Comparison of ENCODE assay signal across 7 cellular contexts in the genomic region with DNA sequence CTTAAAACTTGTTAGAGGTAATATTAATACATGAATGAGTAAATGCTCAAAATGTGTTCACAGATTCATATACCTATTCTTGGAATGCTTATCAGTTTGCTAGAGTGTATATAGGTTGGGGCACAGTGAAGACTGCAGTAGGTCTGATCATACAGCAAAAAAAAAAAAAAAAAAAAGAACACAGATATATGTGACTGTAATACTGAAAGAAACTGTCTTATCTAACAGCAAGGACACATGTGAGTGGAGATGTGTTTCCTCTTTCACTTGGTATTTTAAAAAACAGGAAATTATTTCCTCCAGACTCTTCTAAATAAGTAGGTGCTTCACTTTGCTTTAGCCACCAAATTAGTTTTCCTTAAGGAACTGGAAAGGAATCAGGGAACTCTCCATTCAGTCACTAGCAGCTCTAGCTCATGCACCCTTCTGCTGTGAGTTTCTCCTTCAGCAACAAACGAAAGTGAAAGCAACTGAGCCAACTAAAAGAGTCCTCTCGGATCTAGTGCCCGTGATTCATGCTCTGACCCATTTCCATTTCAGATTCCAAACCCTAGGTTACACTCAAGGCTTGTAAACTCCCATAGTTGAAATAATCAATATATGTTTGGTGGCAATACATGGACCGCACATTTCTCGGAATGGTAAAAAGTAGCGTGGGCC.
A peak's percentile ranks its signal among the peaks of the same experiment; 100 is the strongest.
DNase-seq lines count a peak whose midpoint lies in the region; ATAC-seq and TF ChIP-seq lines count a peak whose summit lies in the region.

No MANE protein-coding gene starts in this region.

- H3K9me3 Mint-ChIP-seq in activated T-helper 1 cell treated with anti-CD3 and anti-CD28 coated beads, Interleukin-12 subunit alpha, Interleukin-12 subunit beta, Interleukin-2, Interleukin-4 antibody, amounts not matched to agents 30 ng/mL and 10 ng/mL and 1 ng/mL, durations not matched to agents 14 hours and 24 hours and 36 hours = no peaks in the 10 kb centered on the region
- peaks cover 0 to 5% (median 1%) of the 10 kb centered on the region in 6 donors for H3K9me3 Mint-ChIP-seq in immature natural killer cell

- H3K4me3 ChIP-seq in MM.1S (ENCODE audit: low read length) (peak overlapping the region; percentile 48), vagina (no peak overlapping the region)

- no peaks in the 10 kb centered on the region for H3K9me3 ChIP-seq in MM.1S (replicated peaks; ENCODE audit: insufficient read depth, low read length)
- H3K9me3 ChIP-seq in vagina = no peaks in the 10 kb centered on the region

- peak overlapping the region; percentile 24; the same call in 1 of the 2 replicates for H3K9ac ChIP-seq in MM.1S (ENCODE audit: low read length)

- no peaks in the 10 kb centered on the region for H3K36me3 Mint-ChIP-seq in activated T-helper 1 cell treated with anti-CD3 and anti-CD28 coated beads, Interleukin-12 subunit alpha, Interleukin-12 subunit beta, Interleukin-2, Interleukin-4 antibody, amounts not matched to agents 30 ng/mL and 10 ng/mL and 1 ng/mL, durations not matched to agents 14 hours and 24 hours and 36 hours (ENCODE audit: low read depth)
- no peaks in the 10 kb centered on the region for H3K36me3 Mint-ChIP-seq in immature natural killer cell

- H3K4me1 ChIP-seq in MM.1S (ENCODE audit: low read length) (no peaks in the 10 kb centered on the region), vagina (no peaks in the 10 kb centered on the region)

- no peak for TF ChIP-seq CTCF in MM.1S (IDR thresholded peaks at IDR 0.05; ENCODE audit: low read length)
- no peak for TF ChIP-seq CTCF in vagina (IDR thresholded peaks at IDR 0.05)

- peaks cover 8% of the 10 kb centered on the region for H3K4me1 Mint-ChIP-seq in activated T-helper 1 cell treated with anti-CD3 and anti-CD28 coated beads, Interleukin-12 subunit alpha, Interleukin-12 subunit beta, Interleukin-2, Interleukin-4 antibody, amounts not matched to agents 30 ng/mL and 10 ng/mL and 1 ng/mL, durations not matched to agents 14 hours and 24 hours and 36 hours (ENCODE audit: low read depth)
- H3K4me1 Mint-ChIP-seq in immature natural killer cell = peaks cover 7 to 8% of the 10 kb centered on the region in 2 donors

- H3K27me3 Mint-ChIP-seq in activated T-helper 1 cell treated with anti-CD3 and anti-CD28 coated beads, Interleukin-12 subunit alpha, Interleukin-12 subunit beta, Interleukin-2, Interleukin-4 antibody, amounts not matched to agents 30 ng/mL and 10 ng/mL and 1 ng/mL, durations not matched to agents 14 hours and 24 hours and 36 hours (ENCODE audit: insufficient read depth) = no peaks in the 10 kb centered on the region
- H3K27me3 Mint-ChIP-seq in immature natural killer cell (ENCODE audit: low read depth in 3 of 3) = no peaks in the 10 kb centered on the region

- peak; percentile 93 for ATAC-seq in GM18505 (IDR thresholded peaks at IDR 0.05; ENCODE audit: unreplicated experiment)
- peak; percentile 96 for ATAC-seq in GM21825 (IDR thresholded peaks at IDR 0.05; ENCODE audit: unreplicated experiment)

- no peaks in the 10 kb centered on the region for H3K79me2 ChIP-seq in MM.1S (ENCODE audit: low read length)

- H3K27ac Mint-ChIP-seq in activated T-helper 1 cell treated with anti-CD3 and anti-CD28 coated beads, Interleukin-12 subunit alpha, Interleukin-12 subunit beta, Interleukin-2, Interleukin-4 antibody, amounts not matched to agents 30 ng/mL and 10 ng/mL and 1 ng/mL, durations not matched to agents 14 hours and 24 hours and 36 hours = no peak overlapping the region
- peak overlapping the region in 2 of 6 donors; percentile 1 to 35 for H3K27ac Mint-ChIP-seq in immature natural killer cell

- peak overlapping the region; percentile 19; the same call in 1 of the 2 replicates for H3K27ac ChIP-seq in MM.1S (ENCODE audit: low read length)
- H3K27ac ChIP-seq in vagina = peak overlapping the region; percentile 44

- peak overlapping the region; percentile 30 for H3K4me3 Mint-ChIP-seq in activated T-helper 1 cell treated with anti-CD3 and anti-CD28 coated beads, Interleukin-12 subunit alpha, Interleukin-12 subunit beta, Interleukin-2, Interleukin-4 antibody, amounts not matched to agents 30 ng/mL and 10 ng/mL and 1 ng/mL, durations not matched to agents 14 hours and 24 hours and 36 hours
- H3K4me3 Mint-ChIP-seq in immature natural killer cell = peak overlapping the region in 4 of 5 donors; percentile 1 to 68 (median 32)

- intact Hi-C loops in activated T-helper 1 cell treated with anti-CD3 and anti-CD28 coated beads, Interleukin-12 subunit alpha, Interleukin-12 subunit beta, Interleukin-2, Interleukin-4 antibody, amounts not matched to agents 30 ng/mL and 10 ng/mL and 1 ng/mL, durations not matched to agents 14 hours and 24 hours and 36 hours (cut with micrococcal nuclease) = loop anchor here (2.0 kb wide), 1 partner anchor 57 kb away; no protein-coding TSS in a partner anchor
- intact Hi-C loops in vagina (cut with DNase I) = no loop called here

- H4K20me1 ChIP-seq in MM.1S (ENCODE audit: insufficient read depth, low read length) = no peaks in the 10 kb centered on the region

- DNase-seq in MM.1S = peak; percentile 81
- no peak for DNase-seq in activated T-helper 1 cell treated with anti-CD3 and anti-CD28 coated beads, Interleukin-12 subunit alpha, Interleukin-12 subunit beta, Interleukin-2, Interleukin-4 antibody, amounts not matched to agents 30 ng/mL and 10 ng/mL and 1 ng/mL, durations not matched to agents 14 hours and 24 hours and 36 hours (ENCODE audit: low spot score)
- DNase-seq in immature natural killer cell = peak in 2 of 3 donors; percentile 0 to 22
- DNase-seq in vagina (ENCODE audit: extremely low spot score in 2 of 2) = no peak
- no peak for DNase-seq in HCEC 1CT

- peak overlapping the region; percentile 75 for H2AFZ ChIP-seq in MM.1S (ENCODE audit: low read length)

- no peaks in the 10 kb centered on the region for H3F3A ChIP-seq in MM.1S (ENCODE audit: insufficient read depth, low read length)

- TF ChIP-seq POLR2A in GM18505 (IDR thresholded peaks at IDR 0.05; ENCODE audit: borderline replicate concordance, extremely low read depth, insufficient read depth, insufficient read length) (no peak), vagina (IDR thresholded peaks at IDR 0.05) (no peak)

- H3K36me3 ChIP-seq in MM.1S (replicated peaks; ENCODE audit: insufficient read depth, low read length) (no peaks in the 10 kb centered on the region), vagina (no peaks in the 10 kb centered on the region)

- no peaks in the 10 kb centered on the region for H3K27me3 ChIP-seq in MM.1S (replicated peaks; ENCODE audit: insufficient read depth, low read length)
- H3K27me3 ChIP-seq in vagina = no peaks in the 10 kb centered on the region

- peak overlapping the region; percentile 83 for H3K4me2 ChIP-seq in MM.1S (ENCODE audit: low read depth, low read length)

- no peaks in the 10 kb centered on the region for H3K9me2 ChIP-seq in MM.1S (replicated peaks; ENCODE audit: insufficient read depth, low read length)

Comparison
In these comparisons a context has a peak if more than half of its experiments do, and no peak if none do; other contexts are left out.
1. DNase-seq: peak in MM.1S (single experiment) and immature natural killer cell (2 of 3); none in activated T-helper 1 cell treated with anti-CD3 and anti-CD28 coated beads, Interleukin-12 subunit alpha, Interleukin-12 subunit beta, Interleukin-2, Interleukin-4 antibody, amounts not matched to agents 30 ng/mL and 10 ng/mL and 1 ng/mL, durations not matched to agents 14 hours and 24 hours and 36 hours (single experiment), vagina (0 of 2) and HCEC 1CT (single experiment).